ENCODE assay signal across 10 cellular contexts in genomic region chr20:44208165-44208564, GRCh38. TPM values are rescaled to one million over a fixed set of nuclear protein-coding genes. Genes with fewer than 3 reads are reported as not detected.
DNase-seq lines count a peak whose midpoint lies in the region; ATAC-seq lines count a peak whose summit lies in the region.
"Had no signal": no experiment of that assay in that cellular context is flagged by ENCODE, and none has a peak within 500 bp of the region (broad histone marks: within the 10 kb centered on the region; RNA-seq: fewer than 3 reads in every experiment).

No MANE protein-coding gene starts in this region.

- peaks cover 71% of the 10 kb centered on the region for H3K4me1 Mint-ChIP-seq in activated T-cell treated with anti-CD3 and anti-CD28 coated beads, Interleukin-2, amount 50 U/mL, for 24 hours (ENCODE audit: low read depth)
- peaks cover 57 to 71% (median 70%) of the 10 kb centered on the region in 3 donors for H3K4me1 Mint-ChIP-seq in T-cell
- H3K4me1 Mint-ChIP-seq in stimulated activated naive CD8-positive, alpha-beta T cell treated with anti-CD3 and anti-CD28 coated beads, Interleukin-15, amount 100 ng/mL, for 72 hours, result peaks cover 56% of the 10 kb centered on the region

- CTCF ChIA-PET in T-cell (lab: Charles Lee), result interaction anchor here (0.6 to 2.0 kb wide), 4 partner anchors 12 to 752 kb away, joined by 3 to 6 read pairs (median 4); no protein-coding TSS in a partner anchor

- H3K27me3 Mint-ChIP-seq in activated T-cell treated with anti-CD3 and anti-CD28 coated beads, Interleukin-2, amount 50 U/mL, for 24 hours, result no peaks in the 10 kb centered on the region
- H3K27me3 Mint-ChIP-seq in T-cell, result no peaks in the 10 kb centered on the region
- no peaks in the 10 kb centered on the region for H3K27me3 Mint-ChIP-seq in stimulated activated naive CD8-positive, alpha-beta T cell treated with anti-CD3 and anti-CD28 coated beads, Interleukin-15, amount 100 ng/mL, for 72 hours

- POLR2A ChIA-PET in T-cell (lab: Charles Lee), result interaction anchor here (0.5 to 0.7 kb wide), 3 partner anchors 9 to 773 kb away, joined by 3 to 7 read pairs (median 3); partner anchors contain the start of gene SERINC3 (in 1 of the 2)

- no peak for ATAC-seq in T-cell (replicated peaks in 1 of 4)
- ATAC-seq in stimulated activated naive CD8-positive, alpha-beta T cell treated with anti-CD3 and anti-CD28 coated beads, Interleukin-15, amount 100 ng/mL, for 72 hours, result no peak
- no peak for ATAC-seq in HG02981 (IDR thresholded peaks at IDR 0.05; ENCODE audit: unreplicated experiment)
- ATAC-seq in GM21717 (IDR thresholded peaks at IDR 0.05; ENCODE audit: unreplicated experiment), result no peak
- no peak for ATAC-seq in GM18511 (IDR thresholded peaks at IDR 0.05; ENCODE audit: unreplicated experiment)

- no peak for DNase-seq in activated T-cell treated with anti-CD3 and anti-CD28 coated beads, Interleukin-2, amount 50 U/mL, for 24 hours
- DNase-seq in activated T-cell treated with anti-CD3 and anti-CD28 coated beads, Interleukin-2, amount 50 U/mL, for 48 hours, result no peak
- no peak for DNase-seq in T-cell
- peak; percentile 18 for DNase-seq in germinal center (ENCODE audit: low spot score)
- no peak for DNase-seq in stimulated activated naive CD8-positive, alpha-beta T cell treated with anti-CD3 and anti-CD28 coated beads, Interleukin-15, amount 100 ng/mL, for 72 hours
- DNase-seq: brain microvascular endothelial cell, NCI-H146 had no signal

- H3K4me3 Mint-ChIP-seq in activated T-cell treated with anti-CD3 and anti-CD28 coated beads, Interleukin-2, amount 50 U/mL, for 24 hours, result peak overlapping the region; percentile 96
- H3K4me3 Mint-ChIP-seq in T-cell, result peak overlapping the region; percentile 96 to 99 (median 97)
- peak overlapping the region; percentile 93 to 100 for H3K4me3 Mint-ChIP-seq in stimulated activated naive CD8-positive, alpha-beta T cell treated with anti-CD3 and anti-CD28 coated beads, Interleukin-15, amount 100 ng/mL, for 72 hours

- peaks cover 53% of the 10 kb centered on the region for H3K36me3 Mint-ChIP-seq in activated T-cell treated with anti-CD3 and anti-CD28 coated beads, Interleukin-2, amount 50 U/mL, for 24 hours (ENCODE audit: low read depth)
- peaks cover 19% of the 10 kb centered on the region for H3K36me3 Mint-ChIP-seq in T-cell

- peak overlapping the region; percentile 97 for H3K27ac Mint-ChIP-seq in activated T-cell treated with anti-CD3 and anti-CD28 coated beads, Interleukin-2, amount 50 U/mL, for 24 hours
- H3K27ac Mint-ChIP-seq in T-cell, result peak overlapping the region in 1 of 2 donors; percentile 13
- no peak overlapping the region for H3K27ac Mint-ChIP-seq in stimulated activated naive CD8-positive, alpha-beta T cell treated with anti-CD3 and anti-CD28 coated beads, Interleukin-15, amount 100 ng/mL, for 72 hours

- H3K9me3 Mint-ChIP-seq in activated T-cell treated with anti-CD3 and anti-CD28 coated beads, Interleukin-2, amount 50 U/mL, for 24 hours, result no peaks in the 10 kb centered on the region
- no peaks in the 10 kb centered on the region for H3K9me3 Mint-ChIP-seq in T-cell
- H3K9me3 Mint-ChIP-seq in stimulated activated naive CD8-positive, alpha-beta T cell treated with anti-CD3 and anti-CD28 coated beads, Interleukin-15, amount 100 ng/mL, for 72 hours, result no peaks in the 10 kb centered on the region

RNA-seq across cellular contexts. Expression of gene OSER1, which starts 2.4 kb away (rescaled TPM):
- total RNA-seq in T-cell, result 10 to 100 TPM; 28.7 to 96.7 (median 35.4) TPM

RNA-seq across cellular contexts. Expression of gene JPH2, which starts 21.2 kb away (rescaled TPM):
- under 1 TPM in 3 of 5 donors, not detected in 2; 0.06 to 0.15 (median 0.09) TPM for total RNA-seq in T-cell

RNA-seq across cellular contexts. Expression of gene GDAP1L1, which starts 38.9 kb away (rescaled TPM):
- not detected for total RNA-seq in T-cell
